In genomic region chr6:131519670-131520436, GRCh38 we compare ENCODE assay signal across 8 cellular contexts. TPM values are rescaled to one million over a fixed set of nuclear protein-coding genes. Genes with fewer than 3 reads are reported as not detected.
DNase-seq lines count a peak whose midpoint lies in the region; ATAC-seq and TF ChIP-seq lines count a peak whose summit lies in the region.

No MANE protein-coding gene starts in this region.

- no peak for TF ChIP-seq POLR2A in breast epithelium (IDR thresholded peaks at IDR 0.05)

- intact Hi-C loops in breast epithelium (cut with DNase I; ENCODE audit: low total_unique reads), result no loop called here

- no peaks in the 10 kb centered on the region for H3K27me3 ChIP-seq in breast epithelium

- H3K4me3 ChIP-seq in SK-N-MC (no peak overlapping the region), breast epithelium (no peak overlapping the region)

- ATAC-seq in GM21529 (IDR thresholded peaks at IDR 0.05; ENCODE audit: unreplicated experiment), result peak; percentile 98
- ATAC-seq in memory B cell (ENCODE audit: low read depth), result peak; percentile 55

- H3K36me3 Mint-ChIP-seq in memory B cell, result peaks cover 2% of the 10 kb centered on the region

- H3K9me3 ChIP-seq in SK-N-MC (ENCODE audit: low read depth, low read length), result peaks cover 5% of the 10 kb centered on the region; the same call in 1 of the 2 replicates
- peaks cover 0 to 10% of the 10 kb centered on the region in 2 donors for H3K9me3 ChIP-seq in breast epithelium

- H3K4me3 Mint-ChIP-seq in memory B cell, result no peak overlapping the region

- peak in 2 of 3 donors; percentile 13 to 35 for TF ChIP-seq CTCF in breast epithelium (IDR thresholded peaks at IDR 0.05)

- peaks cover 8% of the 10 kb centered on the region for H3K27me3 Mint-ChIP-seq in memory B cell

- peak; percentile 9 to 57 for DNase-seq in NCI-H524 (lab: John Stamatoyannopoulos, UW)
- no peak for DNase-seq in NCI-H524 treated with DMSO at 0.1 percent for 48 hours (lab: John Stamatoyannopoulos, UW)
- peak; percentile 49 for DNase-seq in HT-29 (ENCODE audit: low spot score)
- DNase-seq in SK-N-MC (ENCODE audit: low read depth, low spot score), result peak; percentile 59
- no peak for DNase-seq in breast epithelium (ENCODE audit: low spot score in 2 of 2)
- peak in 1 of 2 donors; percentile 19 for DNase-seq in memory B cell (ENCODE audit: low spot score in 2 of 2)
- no peak for DNase-seq in T1000 (lab: John Stamatoyannopoulos, UW)

- H3K36me3 ChIP-seq in SK-N-MC (ENCODE audit: insufficient read depth, low read length) (no peaks in the 10 kb centered on the region), breast epithelium (no peaks in the 10 kb centered on the region)

- peaks cover 6% of the 10 kb centered on the region for H3K9me3 Mint-ChIP-seq in memory B cell

- H3K4me1 Mint-ChIP-seq in memory B cell, result no peaks in the 10 kb centered on the region

- no peaks in the 10 kb centered on the region for H3K4me1 ChIP-seq in breast epithelium

- H3K9ac ChIP-seq in SK-N-MC (ENCODE audit: insufficient read length), result no peak overlapping the region

- no peak overlapping the region for H3K27ac ChIP-seq in SK-N-MC
- no peak overlapping the region for H3K27ac ChIP-seq in breast epithelium

- no peak overlapping the region for H3K27ac Mint-ChIP-seq in memory B cell

RNA-seq across cellular contexts. Expression of gene ARG1, which starts 53.2 kb away (rescaled TPM):
- total RNA-seq in HT-29 (2014; rRNA removed; shearing (Covaris generic)), result not detected in 2 replicates
- total RNA-seq in breast epithelium, result under 1 TPM in 1 of 3 donors, not detected in 2; 0.29 TPM

Comparison
In these comparisons a context has a peak if more than half of its experiments do, and no peak if none do; other contexts are left out.
1. DNase-seq: peak in NCI-H524 (2 of 2), HT-29 (single experiment) and SK-N-MC (single experiment); none in NCI-H524 treated with DMSO at 0.1 percent for 48 hours (single experiment), breast epithelium (0 of 2) and T1000 (single experiment).